ENCODE assay signal across 12 cellular contexts in the genomic region with DNA sequence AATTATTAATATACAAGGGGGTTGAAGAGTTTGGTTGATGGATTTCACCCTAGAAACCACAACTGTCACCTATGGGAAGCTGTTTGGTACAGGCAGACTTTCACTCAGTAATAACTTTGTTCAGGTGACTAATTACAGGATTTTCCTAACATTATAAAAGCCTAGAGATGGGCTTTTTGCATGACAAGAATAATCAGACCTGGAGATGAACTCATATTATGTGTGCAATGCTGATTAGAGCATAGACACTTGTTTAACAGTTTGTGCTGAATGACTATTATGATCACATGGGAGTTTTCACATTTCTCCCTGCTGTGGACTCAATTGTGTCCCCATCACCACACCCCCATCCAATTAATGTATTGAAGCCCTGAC.
DNase-seq lines count a peak whose midpoint lies in the region; ATAC-seq lines count a peak whose summit lies in the region.
"Had no signal": no experiment of that assay in that cellular context is flagged by ENCODE, and none has a peak within 500 bp of the region (broad histone marks: within the 10 kb centered on the region; RNA-seq: fewer than 3 reads in every experiment).

No MANE protein-coding gene starts in this region.

- H3K27ac Mint-ChIP-seq in activated naive CD8-positive, alpha-beta T cell treated with anti-CD3 and anti-CD28 coated beads for 36 hours: peak overlapping the region; percentile 87

- H3K4me3 Mint-ChIP-seq in activated naive CD8-positive, alpha-beta T cell treated with anti-CD3 and anti-CD28 coated beads for 36 hours: no peak overlapping the region

- peaks cover 13% of the 10 kb centered on the region for H3K27me3 Mint-ChIP-seq in activated naive CD8-positive, alpha-beta T cell treated with anti-CD3 and anti-CD28 coated beads for 36 hours

- no peaks in the 10 kb centered on the region for H3K36me3 Mint-ChIP-seq in activated naive CD8-positive, alpha-beta T cell treated with anti-CD3 and anti-CD28 coated beads for 36 hours

- no peaks in the 10 kb centered on the region for H3K9me3 Mint-ChIP-seq in activated naive CD8-positive, alpha-beta T cell treated with anti-CD3 and anti-CD28 coated beads for 36 hours

- peaks cover 15% of the 10 kb centered on the region for H3K4me1 Mint-ChIP-seq in activated naive CD8-positive, alpha-beta T cell treated with anti-CD3 and anti-CD28 coated beads for 36 hours

- ATAC-seq in GM18867 (IDR thresholded peaks at IDR 0.05; ENCODE audit: unreplicated experiment) (peak; percentile 29), GM21526 (IDR thresholded peaks at IDR 0.05; ENCODE audit: low FRiP score, unreplicated experiment) (peak; percentile 31), HG03064 (IDR thresholded peaks at IDR 0.05; ENCODE audit: low read depth, unreplicated experiment) (peak; percentile 31)

- no peak for DNase-seq in activated naive CD8-positive, alpha-beta T cell treated with anti-CD3 and anti-CD28 coated beads for 36 hours
- DNase-seq in NCI-H446 treated with DMSO at 0.1 percent for 48 hours (lab: John Stamatoyannopoulos, UW) (no peak), NCI-H2227 treated with DMSO at 0.1 percent for 48 hours (lab: John Stamatoyannopoulos, UW) (no peak), islet precursor cell (no peak), NOMO-1 treated with dmso at 0.1 percent for 144 hours (lab: John Stamatoyannopoulos, UW; ENCODE audit: unreplicated experiment) (no peak)
- DNase-seq: activated T-cell treated with anti-CD3 and anti-CD28 coated beads for 4 hours, midbrain, Right ventricle myocardium superior, testis had no signal
